In genomic region chr18:55355220-55355619, GRCh38 we compare ENCODE assay signal across 20 cellular contexts.
"Had no signal": no experiment of that assay in that cellular context is flagged by ENCODE, and none has a peak within 500 bp of the region (broad histone marks: within the 10 kb centered on the region; RNA-seq: fewer than 3 reads in every experiment).

No MANE protein-coding gene starts in this region.

- ATAC-seq: activated CD4-positive, CD25-positive, alpha-beta regulatory T cell treated with anti-CD3 and anti-CD28 coated beads, Interleukin-2, amount 50 U/mL, for 24 hours; activated CD8-positive, alpha-beta T cell treated with anti-CD3 and anti-CD28 coated beads, Interleukin-2, amount 10 ng/mL, durations not matched to agents 7 days and 5 days; lower lobe of right lung; natural killer cell treated with Interleukin-12 subunit alpha and Interleukin-12 subunit beta and Interleukin-15 and Interleukin-18, amount 100 ng/mL, for 72 hours; pancreas; psoas muscle; stimulated activated naive CD8-positive, alpha-beta T cell treated with anti-CD3 and anti-CD28 coated beads, Interleukin-15, amount 100 ng/mL, for 72 hours had no signal

- H3K27me3 Mint-ChIP-seq: central memory CD8-positive, alpha-beta T cell; stimulated activated naive CD8-positive, alpha-beta T cell treated with anti-CD3 and anti-CD28 coated beads, Interleukin-15, amount 100 ng/mL, for 72 hours; type B pancreatic cell had no signal

- H3K27ac ChIP-seq: colonic mucosa, epithelial cell of prostate, lower lobe of right lung, pancreas, psoas muscle, right atrium auricular region, thoracic aorta, vagina had no signal

- H3K4me3 Mint-ChIP-seq: activated CD8-positive, alpha-beta T cell treated with anti-CD3 and anti-CD28 coated beads, Interleukin-2, amount 10 ng/mL, durations not matched to agents 7 days and 5 days; activated naive CD4-positive, alpha-beta T cell treated with anti-CD3 and anti-CD28 coated beads, Interleukin-2, amount 50 U/mL, for 24 hours; central memory CD8-positive, alpha-beta T cell; endodermal cell; natural killer cell treated with Interleukin-12 subunit alpha and Interleukin-12 subunit beta and Interleukin-15 and Interleukin-18, amount 100 ng/mL, for 72 hours; stimulated activated naive CD8-positive, alpha-beta T cell treated with anti-CD3 and anti-CD28 coated beads, Interleukin-15, amount 100 ng/mL, for 72 hours; type B pancreatic cell had no signal

- H3K4me1 Mint-ChIP-seq: activated naive CD4-positive, alpha-beta T cell treated with anti-CD3 and anti-CD28 coated beads, Interleukin-2, amount 50 U/mL, for 24 hours; central memory CD8-positive, alpha-beta T cell; stimulated activated naive CD8-positive, alpha-beta T cell treated with anti-CD3 and anti-CD28 coated beads, Interleukin-15, amount 100 ng/mL, for 72 hours had no signal

- H3K27me3 ChIP-seq: colonic mucosa, pancreas, right atrium auricular region, vagina had no signal

- FAIRE-seq: keratinocyte, pancreas had no signal

- H3K4me1 ChIP-seq: colonic mucosa, lower lobe of right lung, pancreas, right atrium auricular region had no signal

- H3K4me3 ChIP-seq: colonic mucosa, lower lobe of right lung, pancreas, psoas muscle, thoracic aorta, vagina had no signal

- DNase-seq: activated CD4-positive, alpha-beta T cell treated with anti-CD3 and anti-CD28 coated beads, Interleukin-2, amount 50 U/mL, for 1 hour; activated CD8-positive, alpha-beta T cell treated with anti-CD3 and anti-CD28 coated beads, Interleukin-2, amount 10 ng/mL, durations not matched to agents 7 days and 5 days; activated gamma-delta T cell treated with Interleukin-2 at 50 U/mL for 16 hours; anterior cingulate cortex; colonic mucosa; endodermal cell; lower lobe of right lung; pancreas; psoas muscle; stimulated activated naive CD8-positive, alpha-beta T cell treated with anti-CD3 and anti-CD28 coated beads, Interleukin-15, amount 100 ng/mL, for 72 hours had no signal

- H3K9me3 Mint-ChIP-seq: activated naive CD4-positive, alpha-beta T cell treated with anti-CD3 and anti-CD28 coated beads, Interleukin-2, amount 50 U/mL, for 24 hours; endodermal cell; natural killer cell treated with Interleukin-12 subunit alpha and Interleukin-12 subunit beta and Interleukin-15 and Interleukin-18, amount 100 ng/mL, for 72 hours; stimulated activated naive CD8-positive, alpha-beta T cell treated with anti-CD3 and anti-CD28 coated beads, Interleukin-15, amount 100 ng/mL, for 72 hours; type B pancreatic cell had no signal

- H3K36me3 ChIP-seq: colonic mucosa, lower lobe of right lung, pancreas, right atrium auricular region, thoracic aorta, vagina had no signal

- H3K36me3 Mint-ChIP-seq: activated naive CD4-positive, alpha-beta T cell treated with anti-CD3 and anti-CD28 coated beads, Interleukin-2, amount 50 U/mL, for 24 hours; natural killer cell treated with Interleukin-12 subunit alpha and Interleukin-12 subunit beta and Interleukin-15 and Interleukin-18, amount 100 ng/mL, for 72 hours had no signal

- H3K27ac Mint-ChIP-seq: activated CD8-positive, alpha-beta T cell treated with anti-CD3 and anti-CD28 coated beads, Interleukin-2, amount 10 ng/mL, durations not matched to agents 7 days and 5 days; activated naive CD4-positive, alpha-beta T cell treated with anti-CD3 and anti-CD28 coated beads, Interleukin-2, amount 50 U/mL, for 24 hours; endodermal cell; natural killer cell treated with Interleukin-12 subunit alpha and Interleukin-12 subunit beta and Interleukin-15 and Interleukin-18, amount 100 ng/mL, for 72 hours; stimulated activated naive CD8-positive, alpha-beta T cell treated with anti-CD3 and anti-CD28 coated beads, Interleukin-15, amount 100 ng/mL, for 72 hours; type B pancreatic cell had no signal

- H3K9me3 ChIP-seq: colonic mucosa, lower lobe of right lung, pancreas, psoas muscle, right atrium auricular region, thoracic aorta, vagina had no signal
